Comparison of ENCODE assay signal across 27 cellular contexts in genomic region chr16:88885693-88886253, GRCh38. TPM values are rescaled to one million over a fixed set of nuclear protein-coding genes. Genes with fewer than 3 reads are reported as not detected.
DNase-seq lines count a peak whose midpoint lies in the region; ATAC-seq and TF ChIP-seq lines count a peak whose summit lies in the region.
"Had no signal": no experiment of that assay in that cellular context is flagged by ENCODE, and none has a peak within 500 bp of the region (broad histone marks: within the 10 kb centered on the region; RNA-seq: fewer than 3 reads in every experiment).

No MANE protein-coding gene starts in this region.

- no peak overlapping the region for H4K12ac ChIP-seq in trophoblast cell (ENCODE audit: low read depth, low read length)

- no peak overlapping the region for H3K4me2 ChIP-seq in trophoblast cell (ENCODE audit: low read length)

- H2AK5ac ChIP-seq in trophoblast cell (ENCODE audit: low read length), result no peak overlapping the region

- TF ChIP-seq POLR2A in vagina (IDR thresholded peaks at IDR 0.05), result no peak

- H3K9me3 ChIP-seq in heart right ventricle (peaks cover 0 to 4% (median 0%) of the 10 kb centered on the region in 11 donors), right atrium auricular region (no peaks in the 10 kb centered on the region), psoas muscle (no peaks in the 10 kb centered on the region), vagina (no peaks in the 10 kb centered on the region), trophoblast cell (ENCODE audit: insufficient read depth, low read depth, low read length) (peaks cover 19% of the 10 kb centered on the region)
- H3K9me3 ChIP-seq: Peyer's patch, SJCRH30 had no signal

- H3K4me3 ChIP-seq in heart right ventricle, result no peak overlapping the region
- H3K4me3 ChIP-seq in right atrium auricular region, result no peak overlapping the region
- peak overlapping the region; percentile 23 for H3K4me3 ChIP-seq in psoas muscle
- no peak overlapping the region for H3K4me3 ChIP-seq in vagina
- H3K4me3 ChIP-seq in trophoblast cell (ENCODE audit: low read depth, low read length), result no peak overlapping the region
- H3K4me3 ChIP-seq: Peyer's patch, SJCRH30 had no signal

- H3K18ac ChIP-seq in trophoblast cell (ENCODE audit: low read length), result no peak overlapping the region

- H3K14ac ChIP-seq in trophoblast cell (ENCODE audit: low read length), result no peak overlapping the region

- no peak overlapping the region for H2BK5ac ChIP-seq in trophoblast cell (ENCODE audit: low read depth, low read length, poor library complexity)

- H3K79me2 ChIP-seq in trophoblast cell (ENCODE audit: control insufficient read depth, insufficient read depth, low read length, poor library complexity), result no peaks in the 10 kb centered on the region

- no peak overlapping the region for H3K4ac ChIP-seq in trophoblast cell (ENCODE audit: low read depth, low read length)

- TF ChIP-seq CTCF in heart right ventricle (IDR thresholded peaks at IDR 0.05), result no peak
- TF ChIP-seq CTCF in right atrium auricular region (IDR thresholded peaks at IDR 0.05), result no peak
- no peak for TF ChIP-seq CTCF in psoas muscle (IDR thresholded peaks at IDR 0.05)
- no peak for TF ChIP-seq CTCF in vagina (IDR thresholded peaks at IDR 0.05)

- no peak overlapping the region for H3K23ac ChIP-seq in trophoblast cell (ENCODE audit: low read length)

- H3K4me1 ChIP-seq in heart right ventricle (peaks cover 19 to 40% (median 33%) of the 10 kb centered on the region in 9 donors), right atrium auricular region (peaks cover 0 to 36% of the 10 kb centered on the region in 2 donors), psoas muscle (peaks cover 54% of the 10 kb centered on the region), vagina (peaks cover 20% of the 10 kb centered on the region), trophoblast cell (ENCODE audit: control insufficient read depth in 1 of 2, insufficient read depth in 2 of 2, low read length in 2 of 2) (no peaks in the 10 kb centered on the region)
- H3K4me1 ChIP-seq: SJCRH30 had no signal

- H3K36me3 ChIP-seq in heart right ventricle, result peaks cover 0 to 65% (median 22%) of the 10 kb centered on the region in 9 donors
- peaks cover 6% of the 10 kb centered on the region for H3K36me3 ChIP-seq in right atrium auricular region
- H3K36me3 ChIP-seq in psoas muscle (ENCODE audit: insufficient read depth in 1 of 2, low read depth in 1 of 2), result peaks cover 0 to 31% of the 10 kb centered on the region in 2 donors
- H3K36me3 ChIP-seq in vagina, result no peaks in the 10 kb centered on the region
- H3K36me3 ChIP-seq in trophoblast cell (ENCODE audit: control insufficient read depth in 1 of 2, insufficient read depth in 2 of 2, low read length in 2 of 2), result no peaks in the 10 kb centered on the region
- H3K36me3 ChIP-seq: SJCRH30 had no signal

- no peak overlapping the region for H2BK120ac ChIP-seq in trophoblast cell (ENCODE audit: insufficient read depth, low read length, poor library complexity)

- no peak overlapping the region for H3K9ac ChIP-seq in trophoblast cell (ENCODE audit: low read length)

- 91 to 94% methylated on average over 27 of the region's 27 CpGs for WGBS in heart right ventricle, 2 donors
- WGBS in psoas muscle, 3 donors, result 36 to 90% (median 61%) methylated on average over 23 to 27 of the region's 27 CpGs
- no CpG with 5 or more reads among the region's 27 CpGs for WGBS in trophoblast cell (ENCODE audit: extremely low coverage, insufficient coverage, insufficient read length)

- H4K8ac ChIP-seq in trophoblast cell (ENCODE audit: low read depth, low read length), result no peak overlapping the region

- no peak overlapping the region for H4K91ac ChIP-seq in trophoblast cell (ENCODE audit: low read depth, low read length)

- H2AFZ ChIP-seq in trophoblast cell (ENCODE audit: insufficient read depth, low read length, poor library complexity), result no peak overlapping the region

- ATAC-seq in heart right ventricle, result no peak
- no peak for ATAC-seq in psoas muscle

- H3K27ac ChIP-seq in heart right ventricle, result peak overlapping the region in 7 of 10 donors; percentile 66 to 90 (median 85)
- H3K27ac ChIP-seq in right atrium auricular region, result peak overlapping the region in 1 of 2 donors; percentile 69
- peak overlapping the region; percentile 71 for H3K27ac ChIP-seq in psoas muscle
- peak overlapping the region; percentile 61 for H3K27ac ChIP-seq in vagina
- no peak overlapping the region for H3K27ac ChIP-seq in trophoblast cell (ENCODE audit: low read depth, low read length)
- H3K27ac ChIP-seq: C4-2B, HL-60, SJCRH30 had no signal

- H3K27me3 ChIP-seq in heart right ventricle (peaks cover 0 to 7% (median under 1%) of the 10 kb centered on the region in 7 donors), right atrium auricular region (no peaks in the 10 kb centered on the region), psoas muscle (ENCODE audit: insufficient read depth in 3 of 3, low read length in 2 of 3) (no peaks in the 10 kb centered on the region), vagina (no peaks in the 10 kb centered on the region), trophoblast cell (ENCODE audit: insufficient read depth, low read length) (no peaks in the 10 kb centered on the region)
- H3K27me3 ChIP-seq: Peyer's patch, SJCRH30 had no signal

- intact Hi-C loops in heart right ventricle (cut with DNase I), result loop anchor here in 4 of 10 donors (2.0 to 5.0 kb wide), 3 partner anchors 37 to 55 kb away; no protein-coding TSS in a partner anchor
- intact Hi-C loops in psoas muscle (cut with DNase I), result no loop called here
- intact Hi-C loops in vagina (cut with DNase I), result no loop called here

- no peak overlapping the region for H2BK12ac ChIP-seq in trophoblast cell (ENCODE audit: low read length)

- DNase-seq in heart right ventricle, result no peak
- DNase-seq in right atrium auricular region (ENCODE audit: low spot score), result no peak
- DNase-seq in cerebellar cortex (ENCODE audit: low spot score), result peak; percentile 76
- DNase-seq in psoas muscle, result no peak
- no peak for DNase-seq in vagina (ENCODE audit: extremely low spot score in 2 of 2)
- no peak for DNase-seq in NCI-H1048 (lab: John Stamatoyannopoulos, UW)
- no peak for DNase-seq in activated effector memory CD4-positive, alpha-beta T cell treated with Interleukin-2 at 50 U/mL for 16 hours
- DNase-seq in trophoblast cell, result no peak
- DNase-seq: 8988T; Calu3; CD8-positive, alpha-beta memory T cell; GDM1; H7; HFFc6; KG1; NCI-H1105; NCI-H146; NCI-H2029; NCI-H2227 treated with DMSO at 0.1 percent for 48 hours; NCI-H510A; NCI-H774; Peyer's patch; SJCRH30 had no signal

- H3K79me1 ChIP-seq in trophoblast cell (ENCODE audit: low read length), result no peaks in the 10 kb centered on the region

RNA-seq across cellular contexts. Expression of gene PABPN1L, which starts 19.3 kb away (rescaled TPM):
- total RNA-seq in heart right ventricle, result under 1 TPM in 1 of 10 donors, not detected in 9; 0.21 TPM
- polyA plus RNA-seq in heart right ventricle, result not detected
- total RNA-seq in right atrium auricular region, result not detected
- not detected for total RNA-seq in psoas muscle
- polyA plus RNA-seq in psoas muscle, result not detected
- not detected for total RNA-seq in vagina
- polyA plus RNA-seq in trophoblast cell (2013), result not detected in 2 replicates
- total RNA-seq: Calu3; CD8-positive, alpha-beta memory T cell; Daoy; H7; HFFc6; HT-29; Peyer's patch; SJCRH30 had no signal
- polyA plus RNA-seq: CD8-positive, alpha-beta memory T cell had no signal

RNA-seq across cellular contexts. Expression of gene TRAPPC2L, which starts 28.8 kb away (rescaled TPM):
- 10 to 100 TPM; 44.5 to 58.0 (median 50.9) TPM for total RNA-seq in heart right ventricle
- 10 to 100 TPM; 37.5 to 63.3 TPM for polyA plus RNA-seq in heart right ventricle
- total RNA-seq in right atrium auricular region, result 10 to 100 TPM; 30.7 to 33.0 TPM
- 10 to 100 TPM; 38.6 to 42.6 (median 38.7) TPM for total RNA-seq in psoas muscle
- 10 to 100 TPM; 23.9 to 30.7 (median 28.5) TPM for polyA plus RNA-seq in psoas muscle
- total RNA-seq in vagina, result 50.8 TPM
- polyA plus RNA-seq in trophoblast cell (2013), result 77.0 and 81.9 TPM in 2 replicates

RNA-seq across cellular contexts. Expression of gene GALNS, which starts 29.0 kb away (rescaled TPM):
- total RNA-seq in heart right ventricle (10 to 100 TPM; 11.5 to 18.7 (median 13.8) TPM), right atrium auricular region (10 to 100 TPM; 12.6 to 18.8 TPM), psoas muscle (10 to 100 TPM in 2 of 4 donors, 1 to 10 TPM in 2; 4.8 to 10.4 (median 9.7) TPM), vagina (61.4 TPM)
- polyA plus RNA-seq in heart right ventricle (10 to 100 TPM; 13.3 to 17.6 TPM), psoas muscle (10 to 100 TPM in 2 of 3 donors, 1 to 10 TPM in 1; 9.0 to 15.4 (median 12.3) TPM)
- polyA plus RNA-seq in trophoblast cell (2013), result 20.9 and 21.0 TPM in 2 replicates
